8 cellular contexts compared by ENCODE assay signal in the genomic region with DNA sequence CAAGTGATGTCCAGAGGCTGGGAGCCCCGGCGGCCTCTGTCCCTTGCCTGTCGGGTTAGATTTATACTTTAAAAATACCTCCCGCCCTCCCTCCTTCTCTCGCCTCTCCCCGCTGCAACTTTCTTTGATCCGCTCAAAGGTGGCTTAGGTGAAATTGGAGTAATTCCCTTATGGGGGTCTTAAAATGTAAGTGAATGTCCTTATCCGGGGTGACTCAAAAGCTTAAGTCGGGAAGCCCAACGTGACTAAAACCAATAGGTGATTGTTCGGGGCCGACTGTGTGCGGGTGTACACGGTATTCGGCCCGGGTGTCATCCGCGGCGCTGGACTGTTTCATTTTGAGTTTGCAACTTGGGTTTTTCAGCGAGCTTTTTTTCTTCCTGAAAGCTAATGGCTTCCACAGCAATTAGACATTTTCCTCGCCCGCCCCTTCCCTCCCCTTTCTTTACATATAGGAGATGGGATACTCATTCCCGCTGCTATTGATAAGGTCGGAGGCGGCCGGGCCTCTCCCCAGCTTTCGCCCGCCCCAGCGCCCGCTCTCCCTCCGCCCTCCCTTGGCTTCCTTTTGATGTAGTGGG. TPM values are rescaled to one million over a fixed set of nuclear protein-coding genes. Genes with fewer than 3 reads are reported as not detected.
A peak's percentile ranks its signal among the peaks of the same experiment; 100 is the strongest.
DNase-seq lines count a peak whose midpoint lies in the region; ATAC-seq and TF ChIP-seq lines count a peak whose summit lies in the region.

No MANE protein-coding gene starts in this region.

- no CpG with 5 or more reads among the region's 31 CpGs for WGBS in IMR-90 (ENCODE audit: extremely low coverage in 2 of 2, insufficient read length in 1 of 2), 2 experiments

- peaks cover 0 to 69% (median 50%) of the 10 kb centered on the region in 11 experiments; a peak in 18 of 22 replicates for H4K20me1 ChIP-seq in BLaER1 treated with 17β-estradiol and CSF1 and Interleukin-3, amounts not matched to agents 10 nM and 100 nM
- H4K20me1 ChIP-seq in IMR-90 (ENCODE audit: insufficient read depth, low read length): no peaks in the 10 kb centered on the region

- H3K79me1 ChIP-seq in IMR-90 (ENCODE audit: low read depth in 1 of 2, low read length in 2 of 2): no peaks in the 10 kb centered on the region

- in situ Hi-C loops in IMR-90 (cut with MboI; ENCODE audit: low sequenced_read_pairs): no loop called here
- in situ Hi-C loops in astrocyte of the cerebellum (cut with HindIII; ENCODE audit: low sequenced_read_pairs): no loop called here

- H3K36me3 ChIP-seq in BLaER1 treated with 17β-estradiol and CSF1 and Interleukin-3, amounts not matched to agents 10 nM and 100 nM: no peaks in the 10 kb centered on the region
- H3K36me3 ChIP-seq in IMR-90 (ENCODE audit: control insufficient read depth, insufficient read depth, low read length) (no peaks in the 10 kb centered on the region; the same call in 1 of the 2 replicates), thoracic aorta (peaks cover under 1% of the 10 kb centered on the region)

- H2BK15ac ChIP-seq in IMR-90 (ENCODE audit: low read depth, low read length): no peak overlapping the region

- BruUV-seq in IMR-90 (replicated peaks; lab: Mats Ljungman, UMichigan): no TSS peak

- peak overlapping the region; percentile 36 to 63 (median 50); a peak in 19 of 20 replicates for H3K4me3 ChIP-seq in BLaER1 treated with 17β-estradiol and CSF1 and Interleukin-3, amounts not matched to agents 10 nM and 100 nM
- H3K4me3 ChIP-seq in IMR-90 (ENCODE audit: insufficient read depth, low read depth, low read length) (peak overlapping the region; percentile 14), astrocyte of the cerebellum (ENCODE audit: low read depth, low read length) (peak overlapping the region; percentile 26), thoracic aorta (peak overlapping the region; percentile 81)

- no peak overlapping the region for H4K8ac ChIP-seq in IMR-90 (ENCODE audit: low read depth in 2 of 2, low read length in 2 of 2)

- no peak for TF ChIP-seq RAD21 in IMR-90 (IDR thresholded peaks at IDR 0.05; ENCODE audit: low read length)

- H3K9me1 ChIP-seq in IMR-90 (ENCODE audit: insufficient read depth, low read length): no peaks in the 10 kb centered on the region

- no peaks in the 10 kb centered on the region for H3K9me3 Mint-ChIP-seq in memory B cell

- no peak overlapping the region for H2BK5ac ChIP-seq in IMR-90 (ENCODE audit: low read depth, low read length, poor library complexity, severe bottlenecking)

- H2AK5ac ChIP-seq in IMR-90 (ENCODE audit: low read depth, low read length): no peak overlapping the region

- H3K27me3 Mint-ChIP-seq in memory B cell: no peaks in the 10 kb centered on the region

- peak overlapping the region; percentile 100 for H3K27ac Mint-ChIP-seq in memory B cell

- ATAC-seq in IMR-90 (ENCODE audit: low read depth): no peak
- ATAC-seq in memory B cell (ENCODE audit: low read depth): peak; percentile 8
- ATAC-seq in thoracic aorta (ENCODE audit: insufficient number of reproducible peaks, low FRiP score, low read depth): no peak
- ATAC-seq in GM19463 (IDR thresholded peaks at IDR 0.05; ENCODE audit: unreplicated experiment): no peak

- H3K27ac ChIP-seq in BLaER1 treated with 17β-estradiol and CSF1 and Interleukin-3, amounts not matched to agents 10 nM and 100 nM: 0 out of 22 replicates have a peak overlapping the region, but pooled peaks of 2 of the 11 experiments have one; percentile 5 to 14
- H3K27ac ChIP-seq in IMR-90 (ENCODE audit: insufficient read depth, low read length): no peak overlapping the region
- H3K27ac ChIP-seq in thoracic aorta: peak overlapping the region; percentile 8 to 32

- peak overlapping the region; percentile 97 for H3K4me3 Mint-ChIP-seq in memory B cell

- H3K4me1 Mint-ChIP-seq in memory B cell: peaks cover 36% of the 10 kb centered on the region

- H3K4me1 ChIP-seq in BLaER1 treated with 17β-estradiol and CSF1 and Interleukin-3, amounts not matched to agents 10 nM and 100 nM: peaks cover 46 to 61% (median 54%) of the 10 kb centered on the region in 10 experiments
- peaks cover 3% of the 10 kb centered on the region; the same call in 1 of the 2 replicates for H3K4me1 ChIP-seq in IMR-90 (ENCODE audit: control insufficient read depth, insufficient read depth, low read length)
- peaks cover 5 to 44% of the 10 kb centered on the region in 2 donors for H3K4me1 ChIP-seq in thoracic aorta (ENCODE audit: control insufficient read depth in 1 of 2, low read depth in 2 of 2)

- DNase-seq in IMR-90 (no peak), astrocyte of the cerebellum (ENCODE audit: low read depth) (no peak), memory B cell (ENCODE audit: low spot score in 2 of 2) (peak in 1 of 2 donors; percentile 64), thoracic aorta (ENCODE audit: low spot score) (no peak), GDM1 (lab: John Stamatoyannopoulos, UW) (no peak)

- CTCF ChIA-PET in IMR-90 (lab: Yijun Ruan, JAX): interaction anchor here (0.6 to 0.9 kb wide), 2 partner anchors 164 to 170 kb away, joined by 3 to 6 read pairs; no protein-coding TSS in a partner anchor

- dilution Hi-C loops in IMR-90 (cut with HindIII; ENCODE audit: low sequenced_read_pairs, unreplicated experiment): no loop called here

- H2BK20ac ChIP-seq in IMR-90 (ENCODE audit: low read depth, low read length): no peak overlapping the region

- intact Hi-C loops in IMR-90 (cut with micrococcal nuclease): no loop called here

- no peak for TF ChIP-seq CTCF in IMR-90 (conservative IDR thresholded peaks at IDR 0.05; ENCODE audit: low read depth, low read length)
- TF ChIP-seq CTCF in astrocyte of the cerebellum (IDR thresholded peaks at IDR 0.05; ENCODE audit: low read depth, low read length, missing control alignments): no peak
- no peak for TF ChIP-seq CTCF in thoracic aorta (IDR thresholded peaks at IDR 0.05)

- TF ChIP-seq POLR2A in GM19193 (IDR thresholded peaks at IDR 0.05; ENCODE audit: extremely low read depth, insufficient read depth, insufficient read length) (peak; percentile 64), IMR-90 (IDR thresholded peaks at IDR 0.05; ENCODE audit: low read depth, low read length) (no peak)

- no peaks in the 10 kb centered on the region for H3K36me3 Mint-ChIP-seq in memory B cell

- no peak overlapping the region for H3K4ac ChIP-seq in IMR-90 (ENCODE audit: low read depth, low read length)

- no peaks in the 10 kb centered on the region for H3K9me3 ChIP-seq in BLaER1 treated with 17β-estradiol and CSF1 and Interleukin-3, amounts not matched to agents 10 nM and 100 nM (replicated peaks in 1 of 11)
- H3K9me3 ChIP-seq in IMR-90 (ENCODE audit: control insufficient read depth, insufficient read depth, low read length) (peaks cover 4% of the 10 kb centered on the region), thoracic aorta (no peaks in the 10 kb centered on the region)

- peak overlapping the region in 6 of 11 experiments; percentile 8 to 38 (median 30); a peak in 4 of 22 replicates for H3K9ac ChIP-seq in BLaER1 treated with 17β-estradiol and CSF1 and Interleukin-3, amounts not matched to agents 10 nM and 100 nM
- no peak overlapping the region for H3K9ac ChIP-seq in IMR-90 (ENCODE audit: low read depth, low read length)

- peaks cover 99 to 100% (median 100%) of the 10 kb centered on the region in 11 experiments for H3K27me3 ChIP-seq in BLaER1 treated with 17β-estradiol and CSF1 and Interleukin-3, amounts not matched to agents 10 nM and 100 nM
- peaks cover 84% of the 10 kb centered on the region for H3K27me3 ChIP-seq in IMR-90 (ENCODE audit: control insufficient read depth, insufficient read depth, low read length)
- no peaks in the 10 kb centered on the region for H3K27me3 ChIP-seq in thoracic aorta (replicated peaks; ENCODE audit: insufficient read depth)

- H3K56ac ChIP-seq in IMR-90 (ENCODE audit: extremely low read depth, insufficient read depth, low read length): no peak overlapping the region

- no peak overlapping the region for H2BK120ac ChIP-seq in IMR-90 (ENCODE audit: low read depth, low read length)

- peak overlapping the region; percentile 67 to 98 (median 83) for H3K4me2 ChIP-seq in BLaER1 treated with 17β-estradiol and CSF1 and Interleukin-3, amounts not matched to agents 10 nM and 100 nM
- H3K4me2 ChIP-seq in IMR-90 (ENCODE audit: low read depth, low read length): peak overlapping the region; percentile 36; the same call in 1 of the 2 replicates

- H4K91ac ChIP-seq in IMR-90 (ENCODE audit: insufficient read depth, low read depth, low read length): no peak overlapping the region

- no peak overlapping the region for H3K14ac ChIP-seq in IMR-90 (replicated peaks; ENCODE audit: low read depth, low read length)

- H3K18ac ChIP-seq in IMR-90 (ENCODE audit: low read depth, low read length): no peak overlapping the region

- POLR2A ChIA-PET in IMR-90 (lab: Charles Lee; ENCODE audit: unreplicated experiment): no interaction called here

- H2AFZ ChIP-seq in IMR-90 (replicated peaks; ENCODE audit: low read length, poor library complexity): no peak overlapping the region

- no peak overlapping the region for H4K5ac ChIP-seq in IMR-90 (ENCODE audit: low read depth, low read length)

- no peak overlapping the region for H2AK9ac ChIP-seq in IMR-90 (replicated peaks; ENCODE audit: low read depth, low read length, poor library complexity)

- H3K23ac ChIP-seq in IMR-90 (ENCODE audit: low read depth, low read length): no peak overlapping the region

TF ChIP-seq in IMR-90, 13 proteins besides CTCF, POLR2A, EP300 and RAD21 (continues in another document):
- TF ChIP-seq BHLHE40 (IDR thresholded peaks at IDR 0.05; ENCODE audit: low read depth, low read length) (no peak), RCOR1 (IDR thresholded peaks at IDR 0.05; ENCODE audit: insufficient replicate concordance, low read length) (no peak), CHD1 (IDR thresholded peaks at IDR 0.05; ENCODE audit: low read depth, low read length) (no peak), FOS (IDR thresholded peaks at IDR 0.05; ENCODE audit: low read depth, low read length) (no peak), NFE2L2 (IDR thresholded peaks at IDR 0.05; ENCODE audit: low read depth, low read length) (no peak)
- TF ChIP-seq, protein P1, sequence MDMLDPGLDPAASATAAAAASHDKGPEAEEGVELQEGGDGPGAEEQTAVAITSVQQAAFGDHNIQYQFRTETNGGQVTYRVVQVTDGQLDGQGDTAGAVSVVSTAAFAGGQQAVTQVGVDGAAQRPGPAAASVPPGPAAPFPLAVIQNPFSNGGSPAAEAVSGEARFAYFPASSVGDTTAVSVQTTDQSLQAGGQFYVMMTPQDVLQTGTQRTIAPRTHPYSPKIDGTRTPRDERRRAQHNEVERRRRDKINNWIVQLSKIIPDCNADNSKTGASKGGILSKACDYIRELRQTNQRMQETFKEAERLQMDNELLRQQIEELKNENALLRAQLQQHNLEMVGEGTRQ (IDR thresholded peaks at IDR 0.05; ENCODE audit: low read depth, low read length): no peak

RNA-seq across cellular contexts. Expression of a gene that starts 2.0 kb away (rescaled TPM):
- total RNA-seq in IMR-90 (2012; rRNA removed) (2.3 and 2.8 TPM in 2 replicates), thoracic aorta (100 to 1,000 TPM; 108 to 153 TPM)
- polyA plus RNA-seq in IMR-90 (2012; rRNA removed): 0.73 and 1.1 TPM in 2 replicates
- polyA plus RNA-seq in IMR-90 (2012; cell fraction: cytosol; rRNA removed): 0.54 and 0.88 TPM in 2 replicates
- 0.37 and 0.96 TPM in 2 replicates for polyA plus RNA-seq in IMR-90 (2012; cell fraction: nucleus; rRNA removed; ENCODE audit: low replicate concordance)

RNA-seq across cellular contexts. Expression of a gene that starts 49.5 kb away (rescaled TPM):
- total RNA-seq in IMR-90 (2012; rRNA removed) (7.3 and 13.9 TPM in 2 replicates), thoracic aorta (1 to 10 TPM; 4.1 to 9.5 TPM)
- 9.2 and 13.7 TPM in 2 replicates for polyA plus RNA-seq in IMR-90 (2012; rRNA removed)
- polyA plus RNA-seq in IMR-90 (2012; cell fraction: cytosol; rRNA removed): 1.3 and 2.7 TPM in 2 replicates
- 0.30 and 5.4 TPM in 2 replicates for polyA plus RNA-seq in IMR-90 (2012; cell fraction: nucleus; rRNA removed; ENCODE audit: low replicate concordance)

Comparison
In these comparisons a context has a peak if more than half of its experiments do, and no peak if none do; other contexts are left out.
1. H3K4me3 ChIP-seq: peak in every context shown above with its lines; median percentile 81 in thoracic aorta; 50 in BLaER1 treated with 17β-estradiol and CSF1 and Interleukin-3, amounts not matched to agents 10 nM and 100 nM; 26 in astrocyte of the cerebellum; 14 in IMR-90.
2. RNA of a gene that starts 2.0 kb away (total RNA-seq): 108 to 153 TPM in thoracic aorta; 2.3 to 2.8 TPM in IMR-90; every median in the first group is over 10 times any median in the second.